In genomic region chr11:27216268-27217149, GRCh38 we compare ENCODE assay signal across 10 cellular contexts.
DNase-seq lines count a peak whose midpoint lies in the region; ATAC-seq, FAIRE-seq and TF ChIP-seq lines count a peak whose summit lies in the region.
"Had no signal": no experiment of that assay in that cellular context is flagged by ENCODE, and none has a peak within 500 bp of the region (broad histone marks: within the 10 kb centered on the region; RNA-seq: fewer than 3 reads in every experiment).

No MANE protein-coding gene starts in this region.

- H3K27ac Mint-ChIP-seq in GM23338: 0 out of 2 replicates have a peak overlapping the region, but pooled peaks have one; percentile 59
- H3K27ac Mint-ChIP-seq: immature natural killer cell had no signal

- no peaks in the 10 kb centered on the region for H4K20me1 ChIP-seq in GM23338 (replicated peaks; ENCODE audit: insufficient read depth)

- CTCF ChIA-PET in Panc1 (lab: Charles Lee): interaction anchor here (0.8 kb wide), 1 partner anchor 80 kb away, joined by 3 read pairs; no protein-coding TSS in a partner anchor

- H3K36me3 ChIP-seq in GM23338 (ENCODE audit: insufficient read depth): no peaks in the 10 kb centered on the region
- no peaks in the 10 kb centered on the region for H3K36me3 ChIP-seq in Panc1 (ENCODE audit: control insufficient read depth, insufficient read depth, low read length)

- peaks cover 11% of the 10 kb centered on the region; the same call in 2 of the 3 replicates for H3K36me3 Mint-ChIP-seq in GM23338 (ENCODE audit: low read depth)
- H3K36me3 Mint-ChIP-seq: immature natural killer cell had no signal

- in situ Hi-C loops in Panc1 (cut with HindIII; ENCODE audit: low pct_unique_long_range_greater_than_20kb, low sequenced_read_pairs): no loop called here

- FAIRE-seq in urothelium cell line (lab: Jason Lieb, UNC): no peak

- no peaks in the 10 kb centered on the region for H3K79me2 ChIP-seq in GM23338 (replicated peaks; ENCODE audit: insufficient read depth)

- H3K4me1 ChIP-seq in GM23338 (ENCODE audit: insufficient read depth) (peaks cover 26% of the 10 kb centered on the region), Panc1 (ENCODE audit: control insufficient read depth, insufficient read depth, low read length) (peaks cover 43% of the 10 kb centered on the region)

- no peaks in the 10 kb centered on the region for H3K9me2 ChIP-seq in GM23338 (ENCODE audit: insufficient read depth)

- no peaks in the 10 kb centered on the region for H3F3A ChIP-seq in GM23338 (replicated peaks; ENCODE audit: low read depth)

- H3K27me3 ChIP-seq in GM23338 (ENCODE audit: insufficient read depth) (no peaks in the 10 kb centered on the region), Panc1 (ENCODE audit: control insufficient read depth, insufficient read depth, low read length) (no peaks in the 10 kb centered on the region)

- POLR2A ChIA-PET in Panc1 (lab: Charles Lee): no interaction called here

- H3K4me1 Mint-ChIP-seq in GM23338: peaks cover 32% of the 10 kb centered on the region
- H3K4me1 Mint-ChIP-seq: immature natural killer cell had no signal

- TF ChIP-seq CTCF in GM23338 (conservative IDR thresholded peaks at IDR 0.05; ENCODE audit: low read depth in 2 of 2) (no peak), Panc1 (IDR thresholded peaks at IDR 0.05) (no peak)

- H3K4me3 Mint-ChIP-seq in GM23338: no peak overlapping the region
- H3K4me3 Mint-ChIP-seq: immature natural killer cell had no signal

- peaks cover 7% of the 10 kb centered on the region for H3K27me3 Mint-ChIP-seq in GM23338 (ENCODE audit: insufficient read depth, low read depth, poor library complexity)

- no TSS peak for BruUV-seq in Panc1 (replicated peaks; lab: Mats Ljungman, UMichigan)

- 0 out of 2 replicates have a peak overlapping the region, but pooled peaks have one; percentile 14 for H3K4me2 ChIP-seq in GM23338

- H2AFZ ChIP-seq in GM23338: no peak overlapping the region

- H3K4me3 ChIP-seq in GM23338: no peak overlapping the region
- H3K4me3 ChIP-seq in Panc1 (ENCODE audit: low read depth in 2 of 2, low read length in 2 of 2): no peak overlapping the region

- DNase-seq in GM23338 (ENCODE audit: low spot score) (no peak), Panc1 (ENCODE audit: low read depth, low spot score) (no peak), Right ventricle myocardium superior (peak; percentile 87), retina (peak; percentile 70), NCI-H526 (lab: John Stamatoyannopoulos, UW) (no peak), GM19240 (ENCODE audit: insufficient read length, low spot score) (no peak), urothelium cell line (ENCODE audit: low spot score) (no peak)
- DNase-seq: amniotic stem cell, immature natural killer cell had no signal

- H3K9me3 Mint-ChIP-seq in GM23338: peaks cover 4% of the 10 kb centered on the region; the same call in 1 of the 3 replicates

- no peaks in the 10 kb centered on the region for H3K9me3 ChIP-seq in Panc1 (ENCODE audit: control insufficient read depth, insufficient read depth, low read depth, low read length)

- H3K27ac ChIP-seq in GM23338 (ENCODE audit: low read depth): no peak overlapping the region
- peak overlapping the region; percentile 96 for H3K27ac ChIP-seq in Panc1 (ENCODE audit: low read length)

- no peak for ATAC-seq in GM23338
- no peak for ATAC-seq in Panc1
- peak; percentile 82 for ATAC-seq in Right ventricle myocardium superior (ENCODE audit: poor library complexity)
- ATAC-seq in HG03097 (IDR thresholded peaks at IDR 0.05; ENCODE audit: low FRiP score, unreplicated experiment): no peak

- intact Hi-C loops in Panc1 (cut with micrococcal nuclease; ENCODE audit: unreplicated experiment): no loop called here
- intact Hi-C loops in Right ventricle myocardium superior (cut with DNase I): no loop called here

TF ChIP-seq in GM23338, 12 proteins besides CTCF, POLR2A, EP300 and RAD21 (continues in another document):
- TF ChIP-seq JUNB (IDR thresholded peaks at IDR 0.05; ENCODE audit: unreplicated experiment) (no peak), REST (IDR thresholded peaks at IDR 0.05; ENCODE audit: unreplicated experiment) (no peak), EZH2 (IDR thresholded peaks at IDR 0.05; ENCODE audit: low read depth, unreplicated experiment) (no peak), NANOG (IDR thresholded peaks at IDR 0.05; ENCODE audit: borderline replicate concordance) (no peak), CREB1 (CRISPR knock-in tag; IDR thresholded peaks at IDR 0.05; ENCODE audit: low read depth) (no peak), POLR2AphosphoS5 (IDR thresholded peaks at IDR 0.05; ENCODE audit: low read depth) (no peak), ZNF331 (CRISPR knock-in tag; IDR thresholded peaks at IDR 0.05; ENCODE audit: low read depth) (no peak), ETS1 (IDR thresholded peaks at IDR 0.05) (no peak), ZNF114 (CRISPR knock-in tag; IDR thresholded peaks at IDR 0.05) (no peak), STAT1 (IDR thresholded peaks at IDR 0.05; ENCODE audit: unreplicated experiment) (no peak)

Comparison
In these comparisons a context has a peak if more than half of its experiments do, and no peak if none do; other contexts are left out.
1. DNase-seq: peak in Right ventricle myocardium superior (single experiment) and retina (single experiment); none in GM23338 (single experiment), Panc1 (single experiment), NCI-H526 (0 of 2), GM19240 (single experiment) and urothelium cell line (single experiment).